ENCODE assay signal across 8 cellular contexts in the genomic region with DNA sequence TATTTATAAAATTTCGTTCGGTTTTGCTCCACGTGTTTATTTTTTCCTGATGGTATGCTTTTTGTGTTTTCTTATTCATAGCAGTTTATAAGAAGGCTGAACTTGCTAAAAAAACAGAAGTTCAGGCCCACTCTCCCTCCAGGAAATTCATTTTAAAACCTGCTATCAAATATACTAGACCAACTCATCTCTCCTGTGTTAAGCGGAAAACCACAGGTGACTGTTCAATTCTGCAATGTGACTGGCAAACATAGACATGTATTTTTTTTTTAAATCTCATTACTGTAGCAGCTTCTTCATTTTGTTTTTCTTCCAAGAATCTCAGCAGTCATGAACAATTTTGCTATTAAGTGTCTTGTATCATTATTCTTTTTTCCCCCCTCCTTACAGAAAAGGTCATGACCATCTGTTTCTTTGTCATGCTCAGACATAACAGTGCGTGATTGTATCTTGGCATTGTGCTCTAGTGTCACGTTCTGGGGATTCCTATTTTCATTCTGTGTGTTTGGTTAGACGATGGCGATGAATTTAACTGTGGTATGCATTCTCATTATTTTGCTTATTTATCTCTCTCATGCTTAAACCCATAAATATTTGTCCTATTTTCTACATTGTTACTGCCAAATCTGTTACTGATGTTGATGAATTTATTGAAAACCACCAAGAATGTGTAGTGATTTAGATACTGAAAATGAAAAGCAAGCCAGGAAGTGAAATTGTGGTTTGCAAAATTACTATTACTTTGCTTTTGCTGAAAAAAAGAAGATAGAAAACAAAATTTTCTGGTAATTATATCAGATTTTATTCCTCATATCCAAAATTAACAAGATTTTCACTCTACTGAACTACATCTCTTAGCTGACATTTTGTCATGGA.
DNase-seq lines count a peak whose midpoint lies in the region; ATAC-seq and TF ChIP-seq lines count a peak whose summit lies in the region.
"Had no signal": no experiment of that assay in that cellular context is flagged by ENCODE, and none has a peak within 500 bp of the region (broad histone marks: within the 10 kb centered on the region; RNA-seq: fewer than 3 reads in every experiment).

No MANE protein-coding gene starts in this region.

- intact Hi-C loops in vagina (cut with DNase I): no loop called here

- TF ChIP-seq CTCF in omental fat pad (IDR thresholded peaks at IDR 0.05) (no peak), vagina (IDR thresholded peaks at IDR 0.05) (no peak)

- no peak overlapping the region for H3K4me3 ChIP-seq in vagina

- no peak for TF ChIP-seq POLR2A in vagina (IDR thresholded peaks at IDR 0.05)

- H3K27me3 ChIP-seq in vagina: no peaks in the 10 kb centered on the region

- peak; percentile 9 for DNase-seq in myocyte (ENCODE audit: low read depth)
- no peak for DNase-seq in omental fat pad (ENCODE audit: low spot score)
- no peak for DNase-seq in DMS53 treated with DMSO at 0.1 percent for 48 hours (lab: John Stamatoyannopoulos, UW; ENCODE audit: unreplicated experiment)
- DNase-seq in vagina (ENCODE audit: extremely low spot score in 2 of 2): no peak
- DNase-seq: T-helper 9 cell had no signal

- H3K9me3 ChIP-seq in vagina: no peaks in the 10 kb centered on the region

- no peaks in the 10 kb centered on the region for H3K36me3 ChIP-seq in vagina

- ATAC-seq in GM18873 (IDR thresholded peaks at IDR 0.05; ENCODE audit: low FRiP score, unreplicated experiment): peak; percentile 72
- peak; percentile 75 for ATAC-seq in GM21619 (IDR thresholded peaks at IDR 0.05; ENCODE audit: unreplicated experiment)
- ATAC-seq in HG03280 (IDR thresholded peaks at IDR 0.05; ENCODE audit: unreplicated experiment): peak; percentile 71
- no peak for ATAC-seq in omental fat pad (ENCODE audit: low FRiP score)

- H3K27ac ChIP-seq in vagina: no peak overlapping the region

- H3K4me1 ChIP-seq in vagina: no peaks in the 10 kb centered on the region
